Comparison of ENCODE assay signal across 1 cellular context in the genomic region with DNA sequence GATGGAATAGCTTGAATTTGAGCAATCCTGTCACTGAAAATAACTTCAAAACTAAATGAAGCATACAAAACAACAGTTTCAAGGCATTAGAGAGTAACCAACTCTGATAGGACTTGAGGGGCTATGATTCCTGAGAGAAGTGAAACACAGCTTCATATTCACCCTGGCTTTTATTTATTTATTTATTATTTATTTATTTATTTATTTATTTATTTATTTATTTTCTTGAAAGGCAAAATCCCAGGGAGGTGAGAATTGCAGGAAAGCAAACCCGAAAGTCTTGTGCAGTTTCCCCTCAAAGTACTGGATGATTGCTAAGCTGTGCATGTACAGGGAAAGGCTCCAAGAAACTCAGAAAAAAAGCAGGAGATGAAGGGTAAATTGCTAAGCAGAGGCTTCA.
TF ChIP-seq lines count a peak whose summit lies in the region.

No MANE protein-coding gene starts in this region.

TF ChIP-seq in HEK293, 187 proteins besides CTCF, POLR2A, EP300 and RAD21 (continued from another document):
- TF ChIP-seq, protein P1, sequence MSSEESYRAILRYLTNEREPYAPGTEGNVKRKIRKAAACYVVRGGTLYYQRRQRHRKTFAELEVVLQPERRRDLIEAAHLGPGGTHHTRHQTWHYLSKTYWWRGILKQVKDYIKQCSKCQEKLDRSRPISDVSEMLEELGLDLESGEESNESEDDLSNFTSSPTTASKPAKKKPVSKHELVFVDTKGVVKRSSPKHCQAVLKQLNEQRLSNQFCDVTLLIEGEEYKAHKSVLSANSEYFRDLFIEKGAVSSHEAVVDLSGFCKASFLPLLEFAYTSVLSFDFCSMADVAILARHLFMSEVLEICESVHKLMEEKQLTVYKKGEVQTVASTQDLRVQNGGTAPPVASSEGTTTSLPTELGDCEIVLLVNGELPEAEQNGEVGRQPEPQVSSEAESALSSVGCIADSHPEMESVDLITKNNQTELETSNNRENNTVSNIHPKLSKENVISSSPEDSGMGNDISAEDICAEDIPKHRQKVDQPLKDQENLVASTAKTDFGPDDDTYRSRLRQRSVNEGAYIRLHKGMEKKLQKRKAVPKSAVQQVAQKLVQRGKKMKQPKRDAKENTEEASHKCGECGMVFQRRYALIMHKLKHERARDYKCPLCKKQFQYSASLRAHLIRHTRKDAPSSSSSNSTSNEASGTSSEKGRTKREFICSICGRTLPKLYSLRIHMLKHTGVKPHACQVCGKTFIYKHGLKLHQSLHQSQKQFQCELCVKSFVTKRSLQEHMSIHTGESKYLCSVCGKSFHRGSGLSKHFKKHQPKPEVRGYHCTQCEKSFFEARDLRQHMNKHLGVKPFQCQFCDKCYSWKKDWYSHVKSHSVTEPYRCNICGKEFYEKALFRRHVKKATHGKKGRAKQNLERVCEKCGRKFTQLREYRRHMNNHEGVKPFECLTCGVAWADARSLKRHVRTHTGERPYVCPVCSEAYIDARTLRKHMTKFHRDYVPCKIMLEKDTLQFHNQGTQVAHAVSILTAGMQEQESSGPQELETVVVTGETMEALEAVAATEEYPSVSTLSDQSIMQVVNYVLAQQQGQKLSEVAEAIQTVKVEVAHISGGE (tag by site-specific recombination; conservative IDR thresholded peaks at IDR 0.05; ENCODE audit: low read depth): peak; percentile 57
- 0 out of 2 replicates have a peak, but pooled peaks have one; percentile 19 for TF ChIP-seq ZNF433 (tag by site-specific recombination; IDR thresholded peaks at IDR 0.05; ENCODE audit: low read depth)
- TF ChIP-seq ZBTB8A (tag by site-specific recombination; IDR thresholded peaks at IDR 0.05): peak; percentile 51
- TF ChIP-seq, protein P2, sequence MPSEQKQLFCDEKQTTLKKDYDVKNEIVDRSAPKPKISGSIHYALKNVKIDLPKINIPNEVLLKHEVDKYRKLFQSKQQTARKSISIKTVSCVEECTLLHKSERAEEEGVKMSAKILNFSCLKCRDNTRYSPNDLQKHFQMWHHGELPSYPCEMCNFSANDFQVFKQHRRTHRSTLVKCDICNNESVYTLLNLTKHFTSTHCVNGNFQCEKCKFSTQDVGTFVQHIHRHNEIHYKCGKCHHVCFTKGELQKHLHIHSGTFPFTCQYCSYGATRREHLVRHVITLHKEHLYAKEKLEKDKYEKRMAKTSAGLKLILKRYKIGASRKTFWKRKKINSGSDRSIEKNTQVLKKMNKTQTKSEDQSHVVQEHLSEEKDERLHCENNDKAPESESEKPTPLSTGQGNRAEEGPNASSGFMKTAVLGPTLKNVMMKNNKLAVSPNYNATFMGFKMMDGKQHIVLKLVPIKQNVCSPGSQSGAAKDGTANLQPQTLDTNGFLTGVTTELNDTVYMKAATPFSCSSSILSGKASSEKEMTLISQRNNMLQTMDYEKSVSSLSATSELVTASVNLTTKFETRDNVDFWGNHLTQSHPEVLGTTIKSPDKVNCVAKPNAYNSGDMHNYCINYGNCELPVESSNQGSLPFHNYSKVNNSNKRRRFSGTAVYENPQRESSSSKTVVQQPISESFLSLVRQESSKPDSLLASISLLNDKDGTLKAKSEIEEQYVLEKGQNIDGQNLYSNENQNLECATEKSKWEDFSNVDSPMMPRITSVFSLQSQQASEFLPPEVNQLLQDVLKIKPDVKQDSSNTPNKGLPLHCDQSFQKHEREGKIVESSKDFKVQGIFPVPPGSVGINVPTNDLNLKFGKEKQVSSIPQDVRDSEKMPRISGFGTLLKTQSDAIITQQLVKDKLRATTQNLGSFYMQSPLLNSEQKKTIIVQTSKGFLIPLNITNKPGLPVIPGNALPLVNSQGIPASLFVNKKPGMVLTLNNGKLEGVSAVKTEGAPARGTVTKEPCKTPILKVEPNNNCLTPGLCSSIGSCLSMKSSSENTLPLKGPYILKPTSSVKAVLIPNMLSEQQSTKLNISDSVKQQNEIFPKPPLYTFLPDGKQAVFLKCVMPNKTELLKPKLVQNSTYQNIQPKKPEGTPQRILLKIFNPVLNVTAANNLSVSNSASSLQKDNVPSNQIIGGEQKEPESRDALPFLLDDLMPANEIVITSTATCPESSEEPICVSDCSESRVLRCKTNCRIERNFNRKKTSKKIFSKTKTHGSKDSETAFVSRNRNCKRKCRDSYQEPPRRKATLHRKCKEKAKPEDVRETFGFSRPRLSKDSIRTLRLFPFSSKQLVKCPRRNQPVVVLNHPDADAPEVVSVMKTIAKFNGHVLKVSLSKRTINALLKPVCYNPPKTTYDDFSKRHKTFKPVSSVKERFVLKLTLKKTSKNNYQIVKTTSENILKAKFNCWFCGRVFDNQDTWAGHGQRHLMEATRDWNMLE (tag by site-specific recombination; conservative IDR thresholded peaks at IDR 0.05; ENCODE audit: low read depth): peak; percentile 70
- TF ChIP-seq, protein P3, sequence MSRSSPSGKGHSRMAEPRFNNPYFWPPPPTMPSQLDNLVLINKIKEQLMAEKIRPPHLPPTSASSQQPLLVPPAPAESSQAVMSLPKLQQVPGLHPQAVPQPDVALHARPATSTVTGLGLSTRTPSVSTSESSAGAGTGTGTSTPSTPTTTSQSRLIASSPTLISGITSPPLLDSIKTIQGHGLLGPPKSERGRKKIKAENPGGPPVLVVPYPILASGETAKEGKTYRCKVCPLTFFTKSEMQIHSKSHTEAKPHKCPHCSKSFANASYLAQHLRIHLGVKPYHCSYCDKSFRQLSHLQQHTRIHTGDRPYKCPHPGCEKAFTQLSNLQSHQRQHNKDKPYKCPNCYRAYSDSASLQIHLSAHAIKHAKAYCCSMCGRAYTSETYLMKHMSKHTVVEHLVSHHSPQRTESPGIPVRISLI (tag by site-specific recombination; IDR thresholded peaks at IDR 0.05): no peak
- TF ChIP-seq ZNF623 (tag by site-specific recombination; IDR thresholded peaks at IDR 0.05): peak; percentile 49
- no peak for TF ChIP-seq ZBTB20 (tag by site-specific recombination; IDR thresholded peaks at IDR 0.05)
- TF ChIP-seq ZNF555 (tag by site-specific recombination; conservative IDR thresholded peaks at IDR 0.05): peak; percentile 66
- TF ChIP-seq, protein P4, sequence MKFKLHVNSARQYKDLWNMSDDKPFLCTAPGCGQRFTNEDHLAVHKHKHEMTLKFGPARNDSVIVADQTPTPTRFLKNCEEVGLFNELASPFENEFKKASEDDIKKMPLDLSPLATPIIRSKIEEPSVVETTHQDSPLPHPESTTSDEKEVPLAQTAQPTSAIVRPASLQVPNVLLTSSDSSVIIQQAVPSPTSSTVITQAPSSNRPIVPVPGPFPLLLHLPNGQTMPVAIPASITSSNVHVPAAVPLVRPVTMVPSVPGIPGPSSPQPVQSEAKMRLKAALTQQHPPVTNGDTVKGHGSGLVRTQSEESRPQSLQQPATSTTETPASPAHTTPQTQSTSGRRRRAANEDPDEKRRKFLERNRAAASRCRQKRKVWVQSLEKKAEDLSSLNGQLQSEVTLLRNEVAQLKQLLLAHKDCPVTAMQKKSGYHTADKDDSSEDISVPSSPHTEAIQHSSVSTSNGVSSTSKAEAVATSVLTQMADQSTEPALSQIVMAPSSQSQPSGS (tag by site-specific recombination; IDR thresholded peaks at IDR 0.05; ENCODE audit: low read depth): no peak
